In the genomic region with DNA sequence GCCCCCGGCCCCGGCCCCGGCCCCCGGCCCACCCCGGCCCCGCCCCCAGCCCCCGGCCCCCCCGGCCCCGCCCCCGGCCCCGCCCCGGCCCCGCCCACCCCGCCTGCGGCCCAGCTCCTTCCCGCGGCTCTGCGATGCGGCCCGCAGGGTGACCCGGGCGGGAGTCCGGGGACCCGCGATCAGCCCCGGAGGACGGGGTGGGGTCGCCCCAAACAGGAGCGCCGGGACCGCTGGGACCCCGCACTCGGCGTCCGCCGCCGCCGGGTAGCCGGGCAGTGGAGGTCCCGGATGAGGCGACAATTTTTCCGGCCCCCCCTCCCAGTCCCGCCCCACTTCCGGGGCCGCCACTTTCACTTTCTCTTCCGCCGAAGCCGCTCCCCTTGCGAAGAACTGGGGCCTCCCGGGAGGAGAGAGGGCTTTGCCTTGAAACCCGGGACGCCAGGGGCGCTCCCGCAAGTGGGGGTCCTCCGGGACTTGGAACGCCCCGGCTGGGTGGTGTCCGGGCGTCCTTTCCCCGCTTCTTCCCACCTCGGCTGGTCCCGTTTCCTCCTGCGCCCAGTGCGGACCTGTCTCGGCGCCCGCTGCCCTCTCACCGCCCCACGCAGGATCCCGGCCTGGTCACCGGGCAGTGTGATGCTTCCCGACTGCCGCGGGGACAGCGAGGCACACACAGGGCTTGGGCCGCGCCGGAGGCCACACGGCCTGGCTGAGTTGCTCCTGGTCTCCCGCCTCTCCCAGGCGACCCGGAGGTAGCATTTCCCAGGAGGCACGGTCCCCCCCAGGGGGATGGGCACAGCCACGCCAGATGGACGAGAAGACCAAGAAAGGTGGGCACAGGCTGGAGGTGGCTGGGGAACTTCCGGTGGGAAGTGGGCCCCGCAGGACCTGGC, we compare ENCODE assay signal across 8 cellular contexts. TPM values are rescaled to one million over a fixed set of nuclear protein-coding genes. Genes with fewer than 3 reads are reported as not detected.
DNase-seq lines count a peak whose midpoint lies in the region; ATAC-seq and TF ChIP-seq lines count a peak whose summit lies in the region.

TSS of gene RBCK1 (plus strand) at position 347 of the 890 bp plus-strand sequence. CDS start at position 806, 459 bp downstream.

- H3K4me3 ChIP-seq in cardiac muscle cell (peak within 1 kb of the TSS; percentile 92), tibial nerve (peak within 1 kb of the TSS; percentile 72 to 99 (median 92))

- H3K9me3 ChIP-seq in cardiac muscle cell (ENCODE audit: low read depth) (no peaks in the 10 kb centered on the region), tibial nerve (no peaks in the 10 kb centered on the region)

- peak; percentile 54 for ATAC-seq in HG02588 (IDR thresholded peaks at IDR 0.05; ENCODE audit: unreplicated experiment)

- TF ChIP-seq EP300 in tibial nerve (IDR thresholded peaks at IDR 0.05): peak; percentile 28 to 81

- peak within 1 kb of the TSS; percentile 84 for H3K27ac ChIP-seq in cardiac muscle cell
- peak within 1 kb of the TSS; percentile 79 to 98 (median 93) for H3K27ac ChIP-seq in tibial nerve

- H3K27me3 ChIP-seq in cardiac muscle cell: no peaks in the 10 kb centered on the region
- H3K27me3 ChIP-seq in tibial nerve: no peaks in the 10 kb centered on the region

- TF ChIP-seq POLR2A in GM10847 (IDR thresholded peaks at IDR 0.05; ENCODE audit: extremely low read depth, insufficient read length) (peak; percentile 65), tibial nerve (IDR thresholded peaks at IDR 0.05) (peak in 1 of 2 donors; percentile 34)

- H3K4me1 ChIP-seq in cardiac muscle cell (ENCODE audit: low read depth): peaks cover 5% of the 10 kb centered on the region
- H3K4me1 ChIP-seq in tibial nerve: peaks cover 0 to 32% (median 13%) of the 10 kb centered on the region in 4 donors

- DNase-seq in NCI-H1048 (lab: John Stamatoyannopoulos, UW) (peak; percentile 38), SW480 (ENCODE audit: low spot score) (peak; percentile 89), cardiac muscle cell (ENCODE audit: low read depth in 1 of 2, low spot score in 1 of 2) (peak; percentile 77 to 82), pons (ENCODE audit: low spot score) (peak; percentile 70), tibial nerve (ENCODE audit: low spot score in 2 of 2) (peak; percentile 63 to 69)
- peak; percentile 80 for DNase-seq in activated naive CD8-positive, alpha-beta T cell treated with anti-CD3 and anti-CD28 coated beads, Interleukin-2, amount 50 U/mL, for 16 hours (ENCODE audit: low read depth, low spot score)

- no peak for TF ChIP-seq CTCF in cardiac muscle cell (IDR thresholded peaks at IDR 0.05; ENCODE audit: low read depth, low read length)
- no peak for TF ChIP-seq CTCF in tibial nerve (IDR thresholded peaks at IDR 0.05)

- H3K36me3 ChIP-seq in cardiac muscle cell (peaks cover 2% of the 10 kb centered on the region), tibial nerve (peaks cover 0 to 29% (median 0%) of the 10 kb centered on the region in 3 donors)

- 0 to 1% methylated on average over 20 to 41 of the region's 87 CpGs for WGBS in tibial nerve, 2 donors

RNA-seq across cellular contexts. Expression of gene RBCK1, which starts in this region (rescaled TPM):
- total RNA-seq in cardiac muscle cell (81.3 and 104 TPM in 2 replicates), tibial nerve (100 to 1,000 TPM in 3 of 4 donors, 10 to 100 TPM in 1; 93.5 to 149 (median 118) TPM)
- polyA plus RNA-seq in cardiac muscle cell: 51.5 and 75.9 TPM in 2 replicates

Comparison
In these comparisons a context has a peak if more than half of its experiments do, and no peak if none do; other contexts are left out.
1. Peak in every context shown above with its lines: DNase-seq, ATAC-seq, H3K4me3 ChIP-seq and H3K27ac ChIP-seq.
2. DNase-seq: peak in every context shown above with its lines; median percentile 89 in SW480; 80 in activated naive CD8-positive, alpha-beta T cell treated with anti-CD3 and anti-CD28 coated beads, Interleukin-2, amount 50 U/mL, for 16 hours; 80 in cardiac muscle cell; 70 in pons; 66 in tibial nerve; 38 in NCI-H1048.